ENCODE assay signal across 17 cellular contexts in the genomic region with DNA sequence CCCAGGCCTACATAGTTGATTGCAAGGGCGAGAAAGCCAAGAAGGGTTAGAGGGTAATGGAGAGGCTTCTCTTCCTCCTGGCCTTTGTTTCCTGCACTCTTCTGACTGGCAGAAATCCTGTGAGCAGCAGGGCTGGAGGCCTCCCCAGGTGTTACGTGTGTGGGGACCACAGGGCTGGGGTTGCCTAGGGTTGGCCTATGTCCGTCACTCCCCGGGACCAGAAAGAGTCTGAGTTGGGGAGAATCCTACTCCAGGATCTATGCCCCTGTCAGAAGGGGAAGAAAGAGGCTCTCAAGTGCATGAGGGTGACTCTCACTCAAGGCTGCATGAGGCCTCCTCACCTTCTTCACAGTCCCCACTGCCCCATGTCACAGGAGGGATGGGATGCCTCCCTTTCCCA. TPM values are rescaled to one million over a fixed set of nuclear protein-coding genes. Genes with fewer than 3 reads are reported as not detected.
"Had no signal": no experiment of that assay in that cellular context is flagged by ENCODE, and none has a peak within 500 bp of the region (broad histone marks: within the 10 kb centered on the region; RNA-seq: fewer than 3 reads in every experiment).

No MANE protein-coding gene starts in this region.

- H3K4me1 ChIP-seq: ascending aorta, lower lobe of right lung had no signal

- ATAC-seq: activated CD8-positive, alpha-beta T cell treated with anti-CD3 and anti-CD28 coated beads, Interleukin-2, amount 10 ng/mL, durations not matched to agents 7 days and 5 days; lower lobe of right lung; naive thymus-derived CD8-positive, alpha-beta T cell; stimulated activated naive B cell treated with anti-CD40 and anti-IgM and Interleukin-4, amounts not matched to agents 10 μg/mL and 1 μg/mL and 100 μg/mL, for 72 hours had no signal

- H3K27ac Mint-ChIP-seq: activated B cell treated with CpG ODN at 0.5 μM for 24 hours; activated CD8-positive, alpha-beta T cell treated with anti-CD3 and anti-CD28 coated beads, Interleukin-2, amount 10 ng/mL, durations not matched to agents 7 days and 5 days; activated naive CD4-positive, alpha-beta T cell treated with anti-CD3 and anti-CD28 coated beads, Interleukin-2, amount 10 ng/mL, durations not matched to agents 7 days and 5 days; activated T-cell treated with anti-CD3 and anti-CD28 coated beads, Interleukin-2, amount 50 U/mL, for 24 hours; naive thymus-derived CD8-positive, alpha-beta T cell; stimulated activated naive B cell treated with anti-CD40 and anti-IgM and Interleukin-4, amounts not matched to agents 10 μg/mL and 1 μg/mL and 100 μg/mL, for 72 hours; T-helper 2 cell treated with Interferon-gamma antibody and Interleukin-4, amounts not matched to agents 5 μg/mL and 100 μg/mL, for 36 hours had no signal

- H3K36me3 ChIP-seq: ascending aorta, lower lobe of right lung had no signal

- H3K9me3 ChIP-seq: ascending aorta, lower lobe of right lung had no signal

- H3K36me3 Mint-ChIP-seq: activated naive CD4-positive, alpha-beta T cell treated with anti-CD3 and anti-CD28 coated beads, Interleukin-2, amount 10 ng/mL, durations not matched to agents 7 days and 5 days had no signal

- H3K27me3 ChIP-seq: ascending aorta had no signal

- DNase-seq: activated B cell treated with CpG ODN at 0.5 μM for 24 hours; activated CD4-positive, alpha-beta T cell treated with anti-CD3 and anti-CD28 coated beads for 48 hours; activated effector memory CD4-positive, alpha-beta T cell treated with Interleukin-2 at 50 U/mL for 16 hours; activated T-cell treated with anti-CD3 and anti-CD28 coated beads, Interleukin-2, amount 50 U/mL, for 24 hours; cortex of kidney; effector CD4-positive, alpha-beta T cell; hippocampal formation; lower lobe of right lung; naive thymus-derived CD8-positive, alpha-beta T cell; stimulated activated naive B cell treated with anti-CD40 and anti-IgM and Interleukin-4, amounts not matched to agents 10 μg/mL and 1 μg/mL and 100 μg/mL, for 72 hours had no signal

- H3K4me3 ChIP-seq: ascending aorta, lower lobe of right lung had no signal

- H3K27ac ChIP-seq: ascending aorta, lower lobe of right lung had no signal

- H3K9me3 Mint-ChIP-seq: activated naive CD4-positive, alpha-beta T cell treated with anti-CD3 and anti-CD28 coated beads, Interleukin-2, amount 10 ng/mL, durations not matched to agents 7 days and 5 days; central memory CD8-positive, alpha-beta T cell; T-helper 2 cell treated with Interferon-gamma antibody and Interleukin-4, amounts not matched to agents 5 μg/mL and 100 μg/mL, for 36 hours had no signal

- H3K4me3 Mint-ChIP-seq: activated B cell treated with CpG ODN at 0.5 μM for 24 hours; activated CD8-positive, alpha-beta T cell treated with anti-CD3 and anti-CD28 coated beads, Interleukin-2, amount 10 ng/mL, durations not matched to agents 7 days and 5 days; activated naive CD4-positive, alpha-beta T cell treated with anti-CD3 and anti-CD28 coated beads, Interleukin-2, amount 10 ng/mL, durations not matched to agents 7 days and 5 days; activated T-cell treated with anti-CD3 and anti-CD28 coated beads, Interleukin-2, amount 50 U/mL, for 24 hours; central memory CD8-positive, alpha-beta T cell; naive thymus-derived CD8-positive, alpha-beta T cell; stimulated activated naive B cell treated with anti-CD40 and anti-IgM and Interleukin-4, amounts not matched to agents 10 μg/mL and 1 μg/mL and 100 μg/mL, for 72 hours; T-helper 2 cell treated with Interferon-gamma antibody and Interleukin-4, amounts not matched to agents 5 μg/mL and 100 μg/mL, for 36 hours had no signal

- H3K4me1 Mint-ChIP-seq: activated B cell treated with CpG ODN at 0.5 μM for 24 hours; activated naive CD4-positive, alpha-beta T cell treated with anti-CD3 and anti-CD28 coated beads, Interleukin-2, amount 10 ng/mL, durations not matched to agents 7 days and 5 days; central memory CD8-positive, alpha-beta T cell; stimulated activated naive B cell treated with anti-CD40 and anti-IgM and Interleukin-4, amounts not matched to agents 10 μg/mL and 1 μg/mL and 100 μg/mL, for 72 hours had no signal

RNA-seq across cellular contexts. Expression of a gene that starts 38.5 kb away (rescaled TPM):
- total RNA-seq: activated B cell treated with CpG ODN at 0.5 μM for 24 hours; activated CD8-positive, alpha-beta T cell treated with anti-CD3 and anti-CD28 coated beads, Interleukin-2, amount 10 ng/mL, durations not matched to agents 7 days and 5 days; ascending aorta; mesenteric fat pad; naive thymus-derived CD8-positive, alpha-beta T cell had no signal
- polyA plus RNA-seq: naive thymus-derived CD8-positive, alpha-beta T cell had no signal

RNA-seq across cellular contexts. Expression of a gene that starts 54.2 kb away (rescaled TPM):
- total RNA-seq: activated B cell treated with CpG ODN at 0.5 μM for 24 hours; activated CD8-positive, alpha-beta T cell treated with anti-CD3 and anti-CD28 coated beads, Interleukin-2, amount 10 ng/mL, durations not matched to agents 7 days and 5 days; ascending aorta; fibroblast of villous mesenchyme; naive thymus-derived CD8-positive, alpha-beta T cell had no signal
- polyA plus RNA-seq: naive thymus-derived CD8-positive, alpha-beta T cell had no signal
